Comparison of ENCODE assay signal across 18 cellular contexts in the genomic region with DNA sequence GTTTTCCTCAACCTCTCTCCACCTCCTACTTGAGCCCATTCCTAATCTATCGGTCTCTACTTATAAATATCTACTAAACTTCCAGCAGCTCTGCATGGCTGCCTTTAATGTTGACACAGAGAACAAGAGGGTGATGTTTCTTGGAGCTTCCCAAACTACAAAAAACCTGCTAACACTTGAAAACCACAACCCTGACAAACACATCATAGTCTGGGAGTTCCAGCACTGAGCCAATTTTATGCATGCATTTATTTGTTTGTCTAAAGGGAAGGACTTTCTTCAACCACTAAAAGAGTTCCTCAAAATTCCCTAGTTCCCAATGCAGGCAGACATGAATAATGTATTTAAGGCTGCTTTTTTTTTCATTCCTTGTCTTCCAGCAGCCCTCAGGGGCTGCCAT.
A peak's percentile ranks its signal among the peaks of the same experiment; 100 is the strongest.
DNase-seq lines count a peak whose midpoint lies in the region; ATAC-seq and TF ChIP-seq lines count a peak whose summit lies in the region.
"Had no signal": no experiment of that assay in that cellular context is flagged by ENCODE, and none has a peak within 500 bp of the region (broad histone marks: within the 10 kb centered on the region; RNA-seq: fewer than 3 reads in every experiment).

No MANE protein-coding gene starts in this region.

- H3K9me1 ChIP-seq in IMR-90 (ENCODE audit: insufficient read depth, low read length), result no peaks in the 10 kb centered on the region; the same call in 1 of the 2 replicates

- in situ Hi-C loops in IMR-90 (cut with MboI; ENCODE audit: low sequenced_read_pairs), result no loop called here

- POLR2A ChIA-PET in IMR-90 (lab: Charles Lee; ENCODE audit: unreplicated experiment), result no interaction called here

- H3K4ac ChIP-seq in IMR-90 (ENCODE audit: low read depth, low read length), result peak overlapping the region; percentile 8; the same call in 1 of the 2 replicates

- H2AK5ac ChIP-seq in IMR-90 (ENCODE audit: low read depth, low read length), result no peak overlapping the region

- H3K4me1 ChIP-seq in IMR-90 (ENCODE audit: control insufficient read depth, insufficient read depth, low read length) (peaks cover 7% of the 10 kb centered on the region), fibroblast of lung (ENCODE audit: control insufficient read depth, extremely low read depth, insufficient read depth, low read length) (no peaks in the 10 kb centered on the region)

- H3K9ac ChIP-seq in IMR-90 (ENCODE audit: low read depth, low read length), result no peak overlapping the region
- no peak overlapping the region for H3K9ac ChIP-seq in fibroblast of lung (ENCODE audit: insufficient read depth, low read length)

- H4K8ac ChIP-seq in IMR-90 (ENCODE audit: low read depth in 2 of 2, low read length in 2 of 2), result no peak overlapping the region

- no peak for TF ChIP-seq RAD21 in IMR-90 (IDR thresholded peaks at IDR 0.05; ENCODE audit: low read length)

- H3K36me3 ChIP-seq in IMR-90 (ENCODE audit: control insufficient read depth, insufficient read depth, low read length), result no peaks in the 10 kb centered on the region
- H3K36me3 ChIP-seq in fibroblast of lung (ENCODE audit: control insufficient read depth, insufficient read depth, low read length), result no peaks in the 10 kb centered on the region
- H3K36me3 ChIP-seq in MG63, result no peaks in the 10 kb centered on the region

- H2BK15ac ChIP-seq in IMR-90 (ENCODE audit: low read depth, low read length), result no peak overlapping the region

- H3K4me2 ChIP-seq in IMR-90 (ENCODE audit: low read depth, low read length) (no peak overlapping the region), fibroblast of lung (ENCODE audit: extremely low read depth, insufficient read depth, low read length) (no peak overlapping the region)

- H2AFZ ChIP-seq in IMR-90 (replicated peaks; ENCODE audit: low read length, poor library complexity) (no peak overlapping the region), fibroblast of lung (ENCODE audit: low read length) (no peak overlapping the region)

- no peaks in the 10 kb centered on the region for H3K79me1 ChIP-seq in IMR-90 (ENCODE audit: low read depth in 1 of 2, low read length in 2 of 2)

- H3K18ac ChIP-seq in IMR-90 (ENCODE audit: low read depth, low read length), result peak overlapping the region; percentile 80; the same call in 1 of the 2 replicates

- TF ChIP-seq POLR2A in IMR-90 (IDR thresholded peaks at IDR 0.05; ENCODE audit: low read depth, low read length), result no peak

- peak overlapping the region; percentile 15 for H2BK5ac ChIP-seq in IMR-90 (ENCODE audit: low read depth, low read length, poor library complexity, severe bottlenecking)

- whole genome bisulfite sequencing in IMR-90 (ENCODE audit: extremely low coverage in 2 of 2, insufficient read length in 1 of 2), 2 experiments, result no CpG with 5 or more reads among the region's 1 CpG

- no peak overlapping the region for H3K23ac ChIP-seq in IMR-90 (ENCODE audit: low read depth, low read length)

- intact Hi-C loops in IMR-90 (cut with micrococcal nuclease), result no loop called here

- H4K20me1 ChIP-seq in IMR-90 (ENCODE audit: insufficient read depth, low read length) (no peaks in the 10 kb centered on the region), fibroblast of lung (ENCODE audit: control insufficient read depth, extremely low read depth, insufficient read depth, low read length) (peaks cover 2% of the 10 kb centered on the region)

- no peak overlapping the region for H4K91ac ChIP-seq in IMR-90 (ENCODE audit: insufficient read depth, low read depth, low read length)

- peak overlapping the region; percentile 76; the same call in 1 of the 2 replicates for H2BK20ac ChIP-seq in IMR-90 (ENCODE audit: low read depth, low read length)

- CTCF ChIA-PET in IMR-90 (lab: Yijun Ruan, JAX), result no interaction called here

- ATAC-seq in IMR-90 (ENCODE audit: low read depth) (no peak), GM19023 (IDR thresholded peaks at IDR 0.05; ENCODE audit: unreplicated experiment) (no peak)
- ATAC-seq: HCT116 had no signal

- no peak overlapping the region for H2AK9ac ChIP-seq in IMR-90 (replicated peaks; ENCODE audit: low read depth, low read length, poor library complexity)

- dilution Hi-C loops in IMR-90 (cut with HindIII; ENCODE audit: low sequenced_read_pairs, unreplicated experiment), result no loop called here

- no peak overlapping the region for H3K4me3 ChIP-seq in IMR-90 (ENCODE audit: insufficient read depth, low read depth, low read length)
- H3K4me3 ChIP-seq in fibroblast of lung (replicated peaks in 1 of 4; ENCODE audit: control extremely low read depth in 1 of 4, insufficient read depth in 1 of 4, low read depth in 3 of 4, low read length in 4 of 4), result no peak overlapping the region
- H3K4me3 ChIP-seq in MG63, result no peak overlapping the region

- peak; percentile 72 for DNase-seq in IMR-90
- DNase-seq in NCI-H510A (lab: John Stamatoyannopoulos, UW), result peak; percentile 29
- peak; percentile 54 to 71 for DNase-seq in fibroblast of lung (ENCODE audit: low read depth in 2 of 2)
- peak; percentile 36 for DNase-seq in stromal cell of bone marrow (ENCODE audit: low read depth)
- DNase-seq in MG63, result no peak
- no peak for DNase-seq in occipital lobe (lab: John Stamatoyannopoulos, UW)
- DNase-seq: ACHN, AML-193, DND-41, KBM-7, NCI-H1417 treated with DMSO at 0.1 percent for 48 hours, NCI-H2029, NCI-H82, OCI-M1, SIG-M5 had no signal

- H3K56ac ChIP-seq in IMR-90 (ENCODE audit: extremely low read depth, insufficient read depth, low read length), result no peak overlapping the region

- H3K79me2 ChIP-seq in fibroblast of lung (ENCODE audit: control insufficient read depth, insufficient read depth, low read length), result no peaks in the 10 kb centered on the region

- H3K9me3 ChIP-seq in IMR-90 (ENCODE audit: control insufficient read depth, insufficient read depth, low read length), result no peaks in the 10 kb centered on the region
- no peaks in the 10 kb centered on the region for H3K9me3 ChIP-seq in fibroblast of lung (ENCODE audit: control insufficient read depth, insufficient read depth, low read depth, low read length)
- no peaks in the 10 kb centered on the region for H3K9me3 ChIP-seq in MG63

- peak overlapping the region; percentile 64 for H2BK120ac ChIP-seq in IMR-90 (ENCODE audit: low read depth, low read length)

- H4K5ac ChIP-seq in IMR-90 (ENCODE audit: low read depth, low read length), result peak overlapping the region; percentile 69; the same call in 1 of the 2 replicates

- H3K27ac ChIP-seq in IMR-90 (ENCODE audit: insufficient read depth, low read length), result peak overlapping the region; percentile 6; the same call in 1 of the 2 replicates
- no peak overlapping the region for H3K27ac ChIP-seq in fibroblast of lung (ENCODE audit: insufficient read depth, low read length)
- H3K27ac ChIP-seq: RWPE1 had no signal

- H3K27me3 ChIP-seq in IMR-90 (ENCODE audit: control insufficient read depth, insufficient read depth, low read length) (no peaks in the 10 kb centered on the region), fibroblast of lung (ENCODE audit: control insufficient read depth, insufficient read depth, low read length) (no peaks in the 10 kb centered on the region), MG63 (no peaks in the 10 kb centered on the region)

- TF ChIP-seq CTCF in IMR-90 (conservative IDR thresholded peaks at IDR 0.05; ENCODE audit: low read depth, low read length) (no peak), fibroblast of lung (conservative IDR thresholded peaks at IDR 0.05 in 1 of 2, IDR thresholded peaks at IDR 0.05 in 1 of 2; ENCODE audit: low read depth in 1 of 2, low read length in 2 of 2) (no peak)

- no peak overlapping the region for H3K14ac ChIP-seq in IMR-90 (replicated peaks; ENCODE audit: low read depth, low read length)

- BruUV-seq in IMR-90 (replicated peaks; lab: Mats Ljungman, UMichigan), result no TSS peak

TF ChIP-seq in IMR-90, 13 proteins besides CTCF, POLR2A, EP300 and RAD21:
- TF ChIP-seq SMC3 (IDR thresholded peaks at IDR 0.05; ENCODE audit: low read depth, low read length), result no peak
- TF ChIP-seq RCOR1 (IDR thresholded peaks at IDR 0.05; ENCODE audit: insufficient replicate concordance, low read length), result no peak
- TF ChIP-seq CEBPB (IDR thresholded peaks at IDR 0.05; ENCODE audit: low read depth, low read length), result no peak
- TF ChIP-seq MAFK (IDR thresholded peaks at IDR 0.05; ENCODE audit: low read depth, low read length), result no peak
- no peak for TF ChIP-seq MXI1 (IDR thresholded peaks at IDR 0.05; ENCODE audit: borderline replicate concordance, low read depth, low read length)
- TF ChIP-seq FOS (IDR thresholded peaks at IDR 0.05; ENCODE audit: low read depth, low read length), result no peak
- TF ChIP-seq, protein P1, sequence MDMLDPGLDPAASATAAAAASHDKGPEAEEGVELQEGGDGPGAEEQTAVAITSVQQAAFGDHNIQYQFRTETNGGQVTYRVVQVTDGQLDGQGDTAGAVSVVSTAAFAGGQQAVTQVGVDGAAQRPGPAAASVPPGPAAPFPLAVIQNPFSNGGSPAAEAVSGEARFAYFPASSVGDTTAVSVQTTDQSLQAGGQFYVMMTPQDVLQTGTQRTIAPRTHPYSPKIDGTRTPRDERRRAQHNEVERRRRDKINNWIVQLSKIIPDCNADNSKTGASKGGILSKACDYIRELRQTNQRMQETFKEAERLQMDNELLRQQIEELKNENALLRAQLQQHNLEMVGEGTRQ (IDR thresholded peaks at IDR 0.05; ENCODE audit: low read depth, low read length), result no peak
- no peak for TF ChIP-seq MAZ (IDR thresholded peaks at IDR 0.05; ENCODE audit: borderline replicate concordance, low read depth, low read length)
- TF ChIP-seq BHLHE40 (IDR thresholded peaks at IDR 0.05; ENCODE audit: low read depth, low read length), result no peak
TF ChIP-seq in IMR-90: peak in this region for 0.

Comparison
In these comparisons a context has a peak if more than half of its experiments do, and no peak if none do; other contexts are left out.
1. DNase-seq: peak in IMR-90 (single experiment), NCI-H510A (single experiment), fibroblast of lung (2 of 2) and stromal cell of bone marrow (single experiment); none in MG63 (single experiment) and occipital lobe (single experiment).